Comparison of ENCODE assay signal across 1 cellular context in the genomic region with DNA sequence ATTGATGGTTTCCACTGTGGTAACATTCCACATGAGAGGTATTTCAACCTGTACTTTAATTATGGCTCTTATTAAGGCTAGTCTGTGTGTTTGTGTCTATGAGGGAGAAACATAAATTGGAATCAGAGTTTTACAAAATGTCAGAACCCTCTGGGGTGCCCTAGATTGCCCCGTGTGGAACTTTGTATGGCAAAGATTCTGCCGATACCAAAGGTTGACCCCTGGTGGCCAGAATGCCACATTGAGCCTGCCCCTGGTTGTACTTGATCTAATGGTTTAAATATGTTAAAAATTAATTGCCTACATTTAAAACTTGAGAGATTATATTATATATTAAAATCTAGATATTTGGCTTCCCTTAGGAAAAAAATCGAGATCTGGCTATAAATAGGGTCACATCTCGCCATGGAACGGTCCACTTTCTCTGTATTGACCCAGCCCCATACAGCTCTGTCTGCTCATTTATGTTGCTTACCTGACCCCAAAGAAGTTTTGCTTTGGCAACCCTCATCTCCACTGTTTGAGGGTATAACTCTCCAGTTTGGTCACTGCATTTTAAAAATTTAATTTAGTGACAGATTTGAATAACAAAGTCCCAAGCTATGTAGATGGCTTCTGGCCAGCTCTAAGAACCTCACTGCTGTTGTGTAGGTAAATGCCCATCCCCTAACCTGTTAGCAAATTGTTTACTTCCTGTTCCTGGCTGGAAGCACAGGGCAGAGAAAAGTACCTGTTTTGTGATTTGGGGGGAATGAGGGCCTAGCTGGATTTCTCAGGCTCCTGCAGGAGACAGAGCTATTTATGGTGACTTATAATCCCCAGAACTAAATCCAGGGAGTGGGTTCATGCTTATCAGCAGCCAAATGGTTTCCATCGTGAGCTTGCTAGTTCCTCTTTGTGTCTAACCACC.
TF ChIP-seq lines count a peak whose summit lies in the region.

No MANE protein-coding gene starts in this region.

TF ChIP-seq in HCT116, 20 proteins besides CTCF, POLR2A, EP300 and RAD21 (continued from another document):
- TF ChIP-seq CBX3 (IDR thresholded peaks at IDR 0.05; ENCODE audit: low read depth) = no peak
- TF ChIP-seq, protein P1, sequence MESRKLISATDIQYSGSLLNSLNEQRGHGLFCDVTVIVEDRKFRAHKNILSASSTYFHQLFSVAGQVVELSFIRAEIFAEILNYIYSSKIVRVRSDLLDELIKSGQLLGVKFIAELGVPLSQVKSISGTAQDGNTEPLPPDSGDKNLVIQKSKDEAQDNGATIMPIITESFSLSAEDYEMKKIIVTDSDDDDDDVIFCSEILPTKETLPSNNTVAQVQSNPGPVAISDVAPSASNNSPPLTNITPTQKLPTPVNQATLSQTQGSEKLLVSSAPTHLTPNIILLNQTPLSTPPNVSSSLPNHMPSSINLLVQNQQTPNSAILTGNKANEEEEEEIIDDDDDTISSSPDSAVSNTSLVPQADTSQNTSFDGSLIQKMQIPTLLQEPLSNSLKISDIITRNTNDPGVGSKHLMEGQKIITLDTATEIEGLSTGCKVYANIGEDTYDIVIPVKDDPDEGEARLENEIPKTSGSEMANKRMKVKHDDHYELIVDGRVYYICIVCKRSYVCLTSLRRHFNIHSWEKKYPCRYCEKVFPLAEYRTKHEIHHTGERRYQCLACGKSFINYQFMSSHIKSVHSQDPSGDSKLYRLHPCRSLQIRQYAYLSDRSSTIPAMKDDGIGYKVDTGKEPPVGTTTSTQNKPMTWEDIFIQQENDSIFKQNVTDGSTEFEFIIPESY (IDR thresholded peaks at IDR 0.05; ENCODE audit: extremely low read depth, insufficient replicate concordance, low read length) = no peak
- no peak for TF ChIP-seq SIN3A (IDR thresholded peaks at IDR 0.05; ENCODE audit: low read depth)
